In the genomic region with DNA sequence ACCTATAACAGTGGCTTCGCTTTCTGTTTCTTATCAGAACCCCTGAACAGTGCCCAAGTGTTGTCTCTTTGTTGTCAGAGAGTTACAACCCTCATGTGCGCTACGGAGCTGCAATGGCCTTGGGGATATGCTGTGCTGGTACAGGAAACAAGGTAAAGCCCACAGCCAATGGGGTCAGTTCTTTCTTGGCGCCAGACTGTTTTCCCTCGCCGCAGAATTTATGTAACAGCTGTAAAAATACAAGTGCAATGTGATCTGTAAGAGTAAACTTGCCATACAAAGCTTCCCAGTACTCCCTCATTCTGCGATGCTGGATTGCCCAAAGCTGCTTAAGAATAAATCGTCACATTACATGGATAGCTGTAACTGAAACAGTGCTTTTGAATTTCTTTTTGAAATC, we compare ENCODE assay signal across 19 cellular contexts. TPM values are rescaled to one million over a fixed set of nuclear protein-coding genes. Genes with fewer than 3 reads are reported as not detected.
DNase-seq lines count a peak whose midpoint lies in the region; TF ChIP-seq lines count a peak whose summit lies in the region.
"Had no signal": no experiment of that assay in that cellular context is flagged by ENCODE, and none has a peak within 500 bp of the region (broad histone marks: within the 10 kb centered on the region; RNA-seq: fewer than 3 reads in every experiment).

No MANE protein-coding gene starts in this region.

- no peaks in the 10 kb centered on the region for H4K20me1 ChIP-seq in fibroblast of lung (ENCODE audit: control insufficient read depth, extremely low read depth, insufficient read depth, low read length)

- TF ChIP-seq CTCF in fibroblast of lung (conservative IDR thresholded peaks at IDR 0.05 in 1 of 2, IDR thresholded peaks at IDR 0.05 in 1 of 2; ENCODE audit: low read depth in 1 of 2, low read length in 2 of 2): no peak
- TF ChIP-seq CTCF in sigmoid colon (IDR thresholded peaks at IDR 0.05): no peak

- H3K36me3 ChIP-seq in fibroblast of lung (ENCODE audit: control insufficient read depth, insufficient read depth, low read length): no peaks in the 10 kb centered on the region
- H3K36me3 ChIP-seq in sigmoid colon: no peaks in the 10 kb centered on the region
- H3K36me3 ChIP-seq: ascending aorta had no signal

- DNase-seq in NCI-H1436 (lab: John Stamatoyannopoulos, UW) (peak; percentile 60), NCI-H510A treated with DMSO at 0.1 percent for 48 hours (lab: John Stamatoyannopoulos, UW) (peak; percentile 99), fibroblast of lung (ENCODE audit: low read depth in 2 of 2) (peak in 1 of 2 donors; percentile 86), sigmoid colon (no peak), KG1 (lab: John Stamatoyannopoulos, UW) (no peak), hippocampal formation (lab: John Stamatoyannopoulos, UW) (no peak), mesenteric fat pad (ENCODE audit: low spot score) (no peak)
- DNase-seq: activated gamma-delta T cell; cortex of kidney; DMS79; left lung; NCI-H446 treated with DMSO at 0.1 percent for 48 hours; stimulated activated naive CD4-positive, alpha-beta T cell; T-helper 1 cell had no signal

- intact Hi-C loops in sigmoid colon (cut with DNase I): no loop called here

- H3K27ac ChIP-seq in fibroblast of lung (ENCODE audit: insufficient read depth, low read length) (peak overlapping the region; percentile 41), sigmoid colon (peak overlapping the region; percentile 25 to 61 (median 56))
- H3K27ac ChIP-seq: ascending aorta, left lung, skin epidermis had no signal

- H3K79me2 ChIP-seq in fibroblast of lung (ENCODE audit: control insufficient read depth, insufficient read depth, low read length): peaks cover 2% of the 10 kb centered on the region

- no peak overlapping the region for H3K4me3 ChIP-seq in fibroblast of lung (replicated peaks in 1 of 4; ENCODE audit: control extremely low read depth in 1 of 4, insufficient read depth in 1 of 4, low read depth in 3 of 4, low read length in 4 of 4)
- peak overlapping the region in 1 of 4 donors; percentile 17 for H3K4me3 ChIP-seq in sigmoid colon
- H3K4me3 ChIP-seq: ascending aorta, left lung, skin epidermis had no signal

- peaks cover 8% of the 10 kb centered on the region for H3K4me1 ChIP-seq in fibroblast of lung (ENCODE audit: control insufficient read depth, extremely low read depth, insufficient read depth, low read length)
- H3K4me1 ChIP-seq in sigmoid colon: peaks cover 0 to 23% (median 3%) of the 10 kb centered on the region in 4 donors
- H3K4me1 ChIP-seq: left lung had no signal

- peak overlapping the region; percentile 37 for H2AFZ ChIP-seq in fibroblast of lung (ENCODE audit: low read length)

- no peaks in the 10 kb centered on the region for H3K9me3 ChIP-seq in fibroblast of lung (ENCODE audit: control insufficient read depth, insufficient read depth, low read depth, low read length)
- no peaks in the 10 kb centered on the region for H3K9me3 ChIP-seq in sigmoid colon
- H3K9me3 ChIP-seq: ascending aorta, left lung had no signal

- no peak for TF ChIP-seq EP300 in sigmoid colon (IDR thresholded peaks at IDR 0.05)

- TF ChIP-seq POLR2A in sigmoid colon (IDR thresholded peaks at IDR 0.05): no peak

- 65 to 70% methylated on average over 8 of the region's 8 CpGs for WGBS in sigmoid colon, 2 donors

- H3K4me2 ChIP-seq in fibroblast of lung (ENCODE audit: extremely low read depth, insufficient read depth, low read length): peak overlapping the region; percentile 52

- H3K9ac ChIP-seq in fibroblast of lung (ENCODE audit: insufficient read depth, low read length): no peak overlapping the region

- H3K27me3 ChIP-seq in fibroblast of lung (ENCODE audit: control insufficient read depth, insufficient read depth, low read length) (no peaks in the 10 kb centered on the region), sigmoid colon (no peaks in the 10 kb centered on the region)
- H3K27me3 ChIP-seq: ascending aorta, left lung had no signal

RNA-seq across cellular contexts. Expression of a gene that starts 13.9 kb away (rescaled TPM):
- total RNA-seq in fibroblast of lung (31.1 and 92.5 TPM in 2 replicates), sigmoid colon (10 to 100 TPM in 3 of 4 donors, 1 to 10 TPM in 1; 2.1 to 18.3 (median 15.4) TPM), mesenteric fat pad (2.2 TPM)
- polyA plus RNA-seq in fibroblast of lung (12.6 and 26.0 TPM in 2 replicates), sigmoid colon (under 1 TPM in 2 of 3 donors, not detected in 1; 0.23 to 0.73 TPM)
- 6.9 and 15.9 TPM in 2 replicates for polyA plus RNA-seq in fibroblast of lung (2012)
- 5.2 and 5.6 TPM in 2 replicates for polyA minus RNA-seq in fibroblast of lung (ENCODE audit: low replicate concordance)
- total RNA-seq: epithelial cell of proximal tubule, WTC11 had no signal
- polyA plus RNA-seq: neural cell had no signal

RNA-seq across cellular contexts. Expression of a gene that starts 59.7 kb away (rescaled TPM):
- total RNA-seq in fibroblast of lung (60.4 and 153 TPM in 2 replicates), sigmoid colon (10 to 100 TPM; 24.3 to 95.3 (median 52.7) TPM), mesenteric fat pad (11.8 TPM)
- polyA plus RNA-seq in fibroblast of lung (68.4 and 114 TPM in 2 replicates), sigmoid colon (1 to 10 TPM; 2.4 to 8.2 (median 3.0) TPM)
- 43.9 and 84.4 TPM in 2 replicates for polyA plus RNA-seq in fibroblast of lung (2012)
- 120 and 131 TPM in 2 replicates for polyA minus RNA-seq in fibroblast of lung (ENCODE audit: low replicate concordance)

Comparison
In these comparisons a context has a peak if more than half of its experiments do, and no peak if none do; other contexts are left out.
1. DNase-seq: peak in NCI-H1436 (single experiment) and NCI-H510A treated with DMSO at 0.1 percent for 48 hours (single experiment); none in sigmoid colon (single experiment), KG1 (single experiment), hippocampal formation (0 of 2) and mesenteric fat pad (single experiment).